ENCODE assay signal across 8 cellular contexts in the genomic region with DNA sequence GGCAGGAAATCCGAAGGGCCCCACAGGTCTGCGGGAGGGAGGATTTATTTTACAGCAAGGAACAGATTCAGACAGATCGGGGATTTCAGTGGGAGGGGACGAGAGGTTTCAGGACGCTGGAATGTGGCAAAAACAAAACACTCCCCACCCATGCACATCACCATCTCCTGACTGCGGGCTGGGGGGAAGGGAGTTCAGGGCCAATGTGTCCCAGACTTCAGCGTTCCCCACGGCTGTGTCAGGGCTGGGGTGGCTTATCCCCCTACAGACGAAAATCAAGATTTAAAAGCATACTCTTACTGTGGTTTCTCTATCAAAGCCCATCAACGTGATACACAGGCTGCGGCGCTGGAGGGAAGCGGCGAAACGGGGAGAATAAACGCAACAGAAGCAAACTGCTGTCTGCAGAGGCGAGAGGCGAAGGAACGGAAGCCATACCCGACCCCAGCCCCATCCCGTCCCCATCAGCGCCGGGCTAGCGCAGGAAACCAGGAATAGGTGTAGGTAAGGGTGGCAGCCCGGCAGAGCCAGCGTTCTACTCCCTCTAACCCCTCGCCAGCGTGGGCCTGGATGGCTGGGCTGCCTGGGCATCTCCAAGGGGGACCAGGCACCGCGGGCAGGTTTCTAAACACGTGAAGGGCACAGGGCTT.
A peak's percentile ranks its signal among the peaks of the same experiment; 100 is the strongest.
DNase-seq lines count a peak whose midpoint lies in the region; ATAC-seq lines count a peak whose summit lies in the region.

No MANE protein-coding gene starts in this region.

- H3K9me3 Mint-ChIP-seq in activated naive CD8-positive, alpha-beta T cell (ENCODE audit: low read depth): no peaks in the 10 kb centered on the region

- H3K4me3 ChIP-seq in iPS-18a (ENCODE audit: low read length): peak overlapping the region; percentile 71
- peak overlapping the region; percentile 47 to 73 for H3K4me3 ChIP-seq in stomach smooth muscle (ENCODE audit: low read length in 2 of 2)

- DNase-seq in activated CD4-positive, alpha-beta T cell treated with anti-CD3 and anti-CD28 coated beads for 48 hours: peak; percentile 3
- DNase-seq in activated CD4-positive, alpha-beta T cell treated with anti-CD3 and anti-CD28 coated beads, Interleukin-2, amount 50 U/mL, for 1 hour: no peak

- peaks cover 89% of the 10 kb centered on the region for H3K27me3 ChIP-seq in iPS-18a (ENCODE audit: control insufficient read depth, insufficient read depth, low read length)
- H3K27me3 ChIP-seq in stomach smooth muscle (ENCODE audit: control insufficient read depth in 1 of 2, insufficient read depth in 2 of 2, low read length in 2 of 2): peaks cover 53 to 83% of the 10 kb centered on the region in 2 donors

- H3K27ac ChIP-seq in iPS-18a (ENCODE audit: low read length): no peak overlapping the region
- peak overlapping the region; percentile 37 for H3K27ac ChIP-seq in stomach smooth muscle (ENCODE audit: low read length)

- H3K4me1 ChIP-seq in iPS-18a (ENCODE audit: control insufficient read depth, low read depth, low read length) (peaks cover 34% of the 10 kb centered on the region), stomach smooth muscle (ENCODE audit: control insufficient read depth, insufficient read depth, low read length) (peaks cover 46% of the 10 kb centered on the region)

- H3K36me3 ChIP-seq in iPS-18a (ENCODE audit: control insufficient read depth, low read depth, low read length): no peaks in the 10 kb centered on the region
- no peaks in the 10 kb centered on the region for H3K36me3 ChIP-seq in stomach smooth muscle (ENCODE audit: control insufficient read depth in 2 of 2, insufficient read depth in 2 of 2, low read length in 2 of 2)

- no peaks in the 10 kb centered on the region for H3K36me3 Mint-ChIP-seq in activated naive CD8-positive, alpha-beta T cell

- no peaks in the 10 kb centered on the region for H3K9me3 ChIP-seq in iPS-18a (ENCODE audit: control insufficient read depth, low read depth, low read length)
- H3K9me3 ChIP-seq in stomach smooth muscle (ENCODE audit: control insufficient read depth in 2 of 2, low read length in 2 of 2): no peaks in the 10 kb centered on the region

- peak overlapping the region; percentile 38 for H3K4me3 Mint-ChIP-seq in activated naive CD8-positive, alpha-beta T cell

- peak overlapping the region; percentile 58 for H3K9ac ChIP-seq in iPS-18a (ENCODE audit: low read length)
- peak overlapping the region in 1 of 2 donors; percentile 24 for H3K9ac ChIP-seq in stomach smooth muscle (ENCODE audit: low read length in 2 of 2)

- H3K4me1 Mint-ChIP-seq in activated naive CD8-positive, alpha-beta T cell (ENCODE audit: low read depth): peaks cover 20% of the 10 kb centered on the region

- peaks cover 48% of the 10 kb centered on the region for H3K27me3 Mint-ChIP-seq in activated naive CD8-positive, alpha-beta T cell

- ATAC-seq in HG03520 (IDR thresholded peaks at IDR 0.05; ENCODE audit: unreplicated experiment) (no peak), GM21737 (IDR thresholded peaks at IDR 0.05; ENCODE audit: unreplicated experiment) (no peak), HG03432 (IDR thresholded peaks at IDR 0.05; ENCODE audit: unreplicated experiment) (no peak)

- H3K27ac Mint-ChIP-seq in activated naive CD8-positive, alpha-beta T cell: no peak overlapping the region
